ENCODE assay signal across 9 cellular contexts in the genomic region with DNA sequence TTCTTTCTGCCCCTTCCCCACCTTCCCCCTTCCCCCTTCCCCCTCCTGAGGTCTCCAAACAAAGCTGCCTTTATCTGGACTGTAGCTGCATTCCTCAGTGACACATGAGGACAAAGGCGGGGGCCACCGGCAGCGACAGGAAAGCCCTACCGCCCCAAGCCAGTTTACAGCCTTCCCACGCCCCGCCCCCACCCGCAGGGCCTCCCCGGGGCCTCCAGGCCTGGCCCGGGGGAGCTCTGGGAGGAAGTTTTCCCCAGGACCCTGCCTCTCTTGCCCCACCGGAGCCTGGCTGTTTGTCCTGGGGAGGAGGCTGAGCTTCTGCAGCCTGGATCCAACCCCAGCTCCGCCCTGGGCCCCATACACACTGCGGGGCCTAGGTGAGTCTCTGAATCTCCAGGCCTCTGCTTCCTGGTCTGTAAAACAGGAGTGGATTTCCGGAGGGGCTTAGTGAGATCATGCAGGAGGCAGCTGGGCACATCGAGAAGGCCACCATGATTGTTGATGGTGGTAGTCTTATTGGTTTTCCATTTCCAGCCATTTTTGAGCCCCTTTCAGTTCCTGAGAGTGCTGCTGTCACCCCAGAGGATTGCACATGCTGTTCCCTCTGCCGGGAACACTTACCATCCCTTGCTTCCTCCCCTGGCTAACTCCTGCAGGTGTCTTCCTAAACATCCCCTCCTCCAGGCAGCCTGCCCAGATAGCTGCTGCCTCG.
DNase-seq lines count a peak whose midpoint lies in the region; TF ChIP-seq lines count a peak whose summit lies in the region.
"Had no signal": no experiment of that assay in that cellular context is flagged by ENCODE, and none has a peak within 500 bp of the region (broad histone marks: within the 10 kb centered on the region; RNA-seq: fewer than 3 reads in every experiment).

No MANE protein-coding gene starts in this region.

- in situ Hi-C loops in G401 (cut with HindIII; ENCODE audit: low sequenced_read_pairs) = no loop called here

- H3K18ac ChIP-seq in mesenchymal stem cell (ENCODE audit: low read depth in 1 of 2, low read length in 2 of 2) = peak overlapping the region; percentile 61 to 64

- H2AK5ac ChIP-seq in mesenchymal stem cell (ENCODE audit: low read length, severe bottlenecking) = no peak overlapping the region

- no peak for TF ChIP-seq CTCF in A673 (conservative IDR thresholded peaks at IDR 0.05; ENCODE audit: low read depth, low read length)
- TF ChIP-seq CTCF in endothelial cell (IDR thresholded peaks at IDR 0.05; ENCODE audit: unreplicated experiment) = no peak
- TF ChIP-seq CTCF in prostate gland (IDR thresholded peaks at IDR 0.05) = no peak
- no peak for TF ChIP-seq CTCF in lower leg skin (IDR thresholded peaks at IDR 0.05)

- H3K4me1 ChIP-seq in A673 (ENCODE audit: insufficient read depth, low read length, poor library complexity, severe bottlenecking) (peaks cover 9% of the 10 kb centered on the region), mesenchymal stem cell (ENCODE audit: control insufficient read depth, insufficient read depth, low read depth, low read length) (peaks cover 34% of the 10 kb centered on the region), prostate gland (replicated peaks) (no peaks in the 10 kb centered on the region)

- no peak overlapping the region for H3K23ac ChIP-seq in mesenchymal stem cell (ENCODE audit: low read length in 2 of 2)

- intact Hi-C loops in A673 (cut with micrococcal nuclease; ENCODE audit: unreplicated experiment) = no loop called here
- intact Hi-C loops in prostate gland (cut with DNase I) = no loop called here
- intact Hi-C loops in lower leg skin (cut with DNase I; ENCODE audit: low total_unique reads) = no loop called here

- H3K4me1 Mint-ChIP-seq in endothelial cell (ENCODE audit: unreplicated experiment) = peaks cover 10% of the 10 kb centered on the region

- no peak overlapping the region for H3K4me3 Mint-ChIP-seq in endothelial cell (ENCODE audit: unreplicated experiment)
- H3K4me3 Mint-ChIP-seq: activated T-helper 1 cell treated with anti-CD3 and anti-CD28 coated beads, Interleukin-12 subunit alpha, Interleukin-12 subunit beta, Interleukin-2, Interleukin-4 antibody, amounts not matched to agents 30 ng/mL and 10 ng/mL and 1 ng/mL, durations not matched to agents 14 hours and 24 hours and 36 hours had no signal

- no peak overlapping the region for H3K4me3 ChIP-seq in A673 (ENCODE audit: low read depth, low read length, poor library complexity, severe bottlenecking)
- no peak overlapping the region for H3K4me3 ChIP-seq in mesenchymal stem cell (ENCODE audit: insufficient read depth in 1 of 2, low read depth in 1 of 2, low read length in 2 of 2)
- no peak overlapping the region for H3K4me3 ChIP-seq in prostate gland
- H3K4me3 ChIP-seq in lower leg skin (ENCODE audit: low read depth, poor library complexity, severe bottlenecking) = no peak overlapping the region

- no peak overlapping the region for H3K4me2 ChIP-seq in mesenchymal stem cell (ENCODE audit: low read length, poor library complexity, severe bottlenecking)

- H4K8ac ChIP-seq in mesenchymal stem cell (ENCODE audit: low read length) = peak overlapping the region; percentile 87

- H2BK120ac ChIP-seq in mesenchymal stem cell (ENCODE audit: low read depth, low read length) = peak overlapping the region; percentile 82

- H3K27me3 ChIP-seq in A673 (replicated peaks; ENCODE audit: insufficient read depth, low read depth, low read length, poor library complexity) (no peaks in the 10 kb centered on the region), mesenchymal stem cell (ENCODE audit: control insufficient read depth in 1 of 2, insufficient read depth in 1 of 2, low read length in 2 of 2) (peaks cover 7 to 9% of the 10 kb centered on the region in 2 experiments), prostate gland (replicated peaks; ENCODE audit: insufficient read depth) (no peaks in the 10 kb centered on the region)

- H3K79me1 ChIP-seq in mesenchymal stem cell (replicated peaks; ENCODE audit: low read length, poor library complexity, severe bottlenecking) = no peaks in the 10 kb centered on the region

- CTCF ChIA-PET in A673 (lab: Charles Lee) = interaction anchor here (0.6 kb wide), 1 partner anchor 915 kb away, joined by 7 read pairs; no protein-coding TSS in a partner anchor

- POLR2A ChIA-PET in A673 (lab: Charles Lee; ENCODE audit: low non-redundant PET) = no interaction called here

- peak overlapping the region in 1 of 2 experiments; percentile 43 for H3K4ac ChIP-seq in mesenchymal stem cell (ENCODE audit: low read depth in 1 of 2, low read length in 2 of 2)

- no peak overlapping the region for H3K14ac ChIP-seq in mesenchymal stem cell (ENCODE audit: low read length in 2 of 2)

- H4K91ac ChIP-seq in mesenchymal stem cell (ENCODE audit: low read length) = peak overlapping the region; percentile 85

- H3K27ac ChIP-seq in A673 (ENCODE audit: low read depth, low read length, poor library complexity, severe bottlenecking) (peak overlapping the region; percentile 51), mesenchymal stem cell (ENCODE audit: low read length, poor library complexity, severe bottlenecking) (no peak overlapping the region), prostate gland (no peak overlapping the region)

- H3K36me3 Mint-ChIP-seq in endothelial cell (ENCODE audit: low read depth, unreplicated experiment) = peaks cover 3% of the 10 kb centered on the region

- 10% methylated on average over 13 of the region's 16 CpGs for whole genome bisulfite sequencing in mesenchymal stem cell
- 33% methylated on average over 10 of the region's 16 CpGs for WGBS in prostate gland
- whole genome bisulfite sequencing in lower leg skin, 2 donors = 28 to 37% methylated on average over 12 to 16 of the region's 16 CpGs

- DNase-seq in A673 (ENCODE audit: low spot score) (peak; percentile 58), Kasumi-1 (lab: John Stamatoyannopoulos, UW) (peak; percentile 44 to 55), endothelial cell (ENCODE audit: low spot score) (peak; percentile 77), mesenchymal stem cell (peak; percentile 42), G401 (ENCODE audit: low spot score) (no peak), prostate gland (ENCODE audit: low spot score) (no peak), lower leg skin (ENCODE audit: low spot score in 2 of 2) (no peak)
- DNase-seq in stimulated activated CD4-positive, alpha-beta T cell treated with anti-CD3 and anti-CD28 coated beads, Interleukin-4, amount 100 ng/mL, for 24 hours = no peak

- TF ChIP-seq POLR2A in prostate gland (IDR thresholded peaks at IDR 0.05) = no peak
- no peak for TF ChIP-seq POLR2A in lower leg skin (IDR thresholded peaks at IDR 0.05)

- H2AFZ ChIP-seq in mesenchymal stem cell (ENCODE audit: low read depth, low read length) = peak overlapping the region; percentile 31

- peak overlapping the region; percentile 49 to 60 for H2BK12ac ChIP-seq in mesenchymal stem cell (ENCODE audit: low read length in 2 of 2)

- H2BK15ac ChIP-seq in mesenchymal stem cell (ENCODE audit: low read depth, poor library complexity, severe bottlenecking) = peak overlapping the region; percentile 4

- H3K36me3 ChIP-seq in A673 (ENCODE audit: insufficient read depth, low read length, poor library complexity, severe bottlenecking) (no peaks in the 10 kb centered on the region), mesenchymal stem cell (ENCODE audit: control insufficient read depth in 1 of 2, insufficient read depth in 2 of 2, low read depth in 1 of 2, low read length in 2 of 2) (no peaks in the 10 kb centered on the region), prostate gland (no peaks in the 10 kb centered on the region)

- no peak overlapping the region for H2BK5ac ChIP-seq in mesenchymal stem cell (ENCODE audit: low read depth, low read length, poor library complexity, severe bottlenecking)

- H3K27me3 Mint-ChIP-seq in endothelial cell (ENCODE audit: unreplicated experiment) = peaks cover 5% of the 10 kb centered on the region

- no peaks in the 10 kb centered on the region for H3K9me3 Mint-ChIP-seq in endothelial cell (ENCODE audit: unreplicated experiment)

- peak overlapping the region; percentile 83 for H3K27ac Mint-ChIP-seq in endothelial cell (ENCODE audit: unreplicated experiment)
- H3K27ac Mint-ChIP-seq: activated T-helper 1 cell treated with anti-CD3 and anti-CD28 coated beads, Interleukin-12 subunit alpha, Interleukin-12 subunit beta, Interleukin-2, Interleukin-4 antibody, amounts not matched to agents 30 ng/mL and 10 ng/mL and 1 ng/mL, durations not matched to agents 14 hours and 24 hours and 36 hours had no signal

- no peak overlapping the region for H3K9ac ChIP-seq in mesenchymal stem cell (ENCODE audit: low read length)

- BruUV-seq in A673 (replicated peaks; lab: Mats Ljungman, UMichigan) = no TSS peak

- H3K9me3 ChIP-seq in A673 (ENCODE audit: low read depth, low read length, poor library complexity, severe bottlenecking) (peaks cover 2% of the 10 kb centered on the region), mesenchymal stem cell (ENCODE audit: control insufficient read depth, low read length) (peaks cover 4% of the 10 kb centered on the region), prostate gland (no peaks in the 10 kb centered on the region)

Comparison
In these comparisons a context has a peak if more than half of its experiments do, and no peak if none do; other contexts are left out.
1. DNase-seq: peak in A673 (single experiment), Kasumi-1 (2 of 2), endothelial cell (single experiment) and mesenchymal stem cell (single experiment); none in stimulated activated CD4-positive, alpha-beta T cell treated with anti-CD3 and anti-CD28 coated beads, Interleukin-4, amount 100 ng/mL, for 24 hours (single experiment), G401 (single experiment), prostate gland (single experiment) and lower leg skin (0 of 2).